13 cellular contexts compared by ENCODE assay signal in genomic region chr12:108693781-108694180, GRCh38. TPM values are rescaled to one million over a fixed set of nuclear protein-coding genes. Genes with fewer than 3 reads are reported as not detected.
A peak's percentile ranks its signal among the peaks of the same experiment; 100 is the strongest.
DNase-seq lines count a peak whose midpoint lies in the region; ATAC-seq and TF ChIP-seq lines count a peak whose summit lies in the region.
"Had no signal": no experiment of that assay in that cellular context is flagged by ENCODE, and none has a peak within 500 bp of the region (broad histone marks: within the 10 kb centered on the region; RNA-seq: fewer than 3 reads in every experiment).

No MANE protein-coding gene starts in this region.

- peaks cover 73% of the 10 kb centered on the region for H3K4me1 Mint-ChIP-seq in activated CD4-positive, alpha-beta T cell treated with anti-CD3 and anti-CD28 coated beads, Interleukin-2, amount 10 ng/mL, durations not matched to agents 7 days and 5 days
- H3K4me1 Mint-ChIP-seq in stimulated activated effector memory CD8-positive, alpha-beta T cell treated with anti-CD3 and anti-CD28 coated beads, Interleukin-12 subunit alpha, Interleukin-12 subunit beta, amount 100 ng/mL, for 72 hours = peaks cover 66% of the 10 kb centered on the region

- POLR2A ChIA-PET in activated CD4-positive, alpha-beta T cell treated with anti-CD3 and anti-CD28 coated beads, Interleukin-2, amount 10 ng/mL, durations not matched to agents 7 days and 5 days (lab: Charles Lee) = no interaction called here

- H3K9me3 Mint-ChIP-seq in activated CD4-positive, alpha-beta T cell treated with anti-CD3 and anti-CD28 coated beads, Interleukin-2, amount 10 ng/mL, durations not matched to agents 7 days and 5 days = no peaks in the 10 kb centered on the region
- no peaks in the 10 kb centered on the region for H3K9me3 Mint-ChIP-seq in stimulated activated effector memory CD8-positive, alpha-beta T cell treated with anti-CD3 and anti-CD28 coated beads, Interleukin-12 subunit alpha, Interleukin-12 subunit beta, amount 100 ng/mL, for 72 hours

- no peak for DNase-seq in activated CD4-positive, alpha-beta T cell treated with anti-CD3 and anti-CD28 coated beads, Interleukin-2, amount 10 ng/mL, durations not matched to agents 7 days and 5 days
- DNase-seq in activated CD4-positive, alpha-beta T cell treated with anti-CD3 and anti-CD28 coated beads for 1 hour = no peak
- no peak for DNase-seq in RWPE2 (ENCODE audit: low spot score)
- no peak for DNase-seq in right cardiac atrium
- no peak for DNase-seq in stimulated activated effector memory CD8-positive, alpha-beta T cell treated with anti-CD3 and anti-CD28 coated beads, Interleukin-12 subunit alpha, Interleukin-12 subunit beta, amount 100 ng/mL, for 72 hours (ENCODE audit: low spot score in 2 of 2)
- DNase-seq in OCI-M1 (lab: John Stamatoyannopoulos, UW) = no peak
- no peak for DNase-seq in SIG-M5 (lab: John Stamatoyannopoulos, UW)
- no peak for DNase-seq in iPS-NIHi11 (ENCODE audit: low spot score)
- DNase-seq: GDM1, NCI-H187, Peyer's patch, testis had no signal

- H3K4me1 ChIP-seq in RWPE2 (ENCODE audit: insufficient read depth, poor library complexity, severe bottlenecking) = peaks cover 77% of the 10 kb centered on the region
- peaks cover 25% of the 10 kb centered on the region for H3K4me1 ChIP-seq in right cardiac atrium (ENCODE audit: control insufficient read depth, insufficient read depth, low read length)

- WGBS in right cardiac atrium = 90% methylated on average over 8 of the region's 8 CpGs

- ATAC-seq in RWPE2 (ENCODE audit: low read depth) = no peak
- ATAC-seq in right cardiac atrium = no peak
- ATAC-seq in stimulated activated effector memory CD8-positive, alpha-beta T cell treated with anti-CD3 and anti-CD28 coated beads, Interleukin-12 subunit alpha, Interleukin-12 subunit beta, amount 100 ng/mL, for 72 hours = no peak

- intact Hi-C loops in right cardiac atrium (cut with DNase I) = loop anchor here in 1 of 4 donors (5.0 kb wide), 1 partner anchor 34 kb away; no protein-coding TSS in a partner anchor

- H3K36me3 ChIP-seq in RWPE2 (ENCODE audit: low read depth) = peaks cover 27% of the 10 kb centered on the region

- CTCF ChIA-PET in activated CD4-positive, alpha-beta T cell treated with anti-CD3 and anti-CD28 coated beads, Interleukin-2, amount 10 ng/mL, durations not matched to agents 7 days and 5 days (lab: Charles Lee) = interaction anchor here (0.9 to 1.4 kb wide), 3 partner anchors 10 to 67 kb away, joined by 3 to 4 read pairs (median 3); no protein-coding TSS in a partner anchor

- peaks cover 14% of the 10 kb centered on the region for H3K36me3 Mint-ChIP-seq in activated CD4-positive, alpha-beta T cell treated with anti-CD3 and anti-CD28 coated beads, Interleukin-2, amount 10 ng/mL, durations not matched to agents 7 days and 5 days (ENCODE audit: low read depth)
- peaks cover 7% of the 10 kb centered on the region for H3K36me3 Mint-ChIP-seq in stimulated activated effector memory CD8-positive, alpha-beta T cell treated with anti-CD3 and anti-CD28 coated beads, Interleukin-12 subunit alpha, Interleukin-12 subunit beta, amount 100 ng/mL, for 72 hours

- H3K27ac Mint-ChIP-seq in activated CD4-positive, alpha-beta T cell treated with anti-CD3 and anti-CD28 coated beads, Interleukin-2, amount 10 ng/mL, durations not matched to agents 7 days and 5 days = peak overlapping the region; percentile 76
- peak overlapping the region; percentile 14 for H3K27ac Mint-ChIP-seq in stimulated activated effector memory CD8-positive, alpha-beta T cell treated with anti-CD3 and anti-CD28 coated beads, Interleukin-12 subunit alpha, Interleukin-12 subunit beta, amount 100 ng/mL, for 72 hours

- no peaks in the 10 kb centered on the region for H3K27me3 ChIP-seq in RWPE2 (ENCODE audit: insufficient read depth, poor library complexity, severe bottlenecking)
- no peaks in the 10 kb centered on the region for H3K27me3 ChIP-seq in right cardiac atrium (ENCODE audit: control insufficient read depth, insufficient read depth)
- H3K27me3 ChIP-seq: Peyer's patch, testis had no signal

- no peak for TF ChIP-seq CTCF in RWPE2 (IDR thresholded peaks at IDR 0.05; ENCODE audit: poor library complexity, severe bottlenecking)

- H3K4me3 ChIP-seq in RWPE2 (ENCODE audit: severe bottlenecking) (no peak overlapping the region), right cardiac atrium (ENCODE audit: low read length) (no peak overlapping the region)
- H3K4me3 ChIP-seq: Peyer's patch, testis had no signal

- H3K27me3 Mint-ChIP-seq in activated CD4-positive, alpha-beta T cell treated with anti-CD3 and anti-CD28 coated beads, Interleukin-2, amount 10 ng/mL, durations not matched to agents 7 days and 5 days = no peaks in the 10 kb centered on the region
- H3K27me3 Mint-ChIP-seq: memory B cell had no signal

- H3K4me3 Mint-ChIP-seq in activated CD4-positive, alpha-beta T cell treated with anti-CD3 and anti-CD28 coated beads, Interleukin-2, amount 10 ng/mL, durations not matched to agents 7 days and 5 days = peak overlapping the region; percentile 6
- H3K4me3 Mint-ChIP-seq in stimulated activated effector memory CD8-positive, alpha-beta T cell treated with anti-CD3 and anti-CD28 coated beads, Interleukin-12 subunit alpha, Interleukin-12 subunit beta, amount 100 ng/mL, for 72 hours = peak overlapping the region; percentile 17
- H3K4me3 Mint-ChIP-seq: memory B cell had no signal

- H3K9me3 ChIP-seq in RWPE2 (ENCODE audit: severe bottlenecking) (no peaks in the 10 kb centered on the region), right cardiac atrium (ENCODE audit: control insufficient read depth, low read length) (no peaks in the 10 kb centered on the region)
- H3K9me3 ChIP-seq: Peyer's patch, testis had no signal

- peak overlapping the region; percentile 99 for H3K27ac ChIP-seq in RWPE2 (ENCODE audit: poor library complexity, severe bottlenecking)
- peak overlapping the region; percentile 51 for H3K27ac ChIP-seq in right cardiac atrium (ENCODE audit: low read length)

RNA-seq across cellular contexts. Expression of gene CORO1C, which starts 37.5 kb away (rescaled TPM):
- 10 to 100 TPM; 38.5 to 41.3 TPM for total RNA-seq in activated CD4-positive, alpha-beta T cell treated with anti-CD3 and anti-CD28 coated beads, Interleukin-2, amount 10 ng/mL, durations not matched to agents 7 days and 5 days
- total RNA-seq in right cardiac atrium = 100 to 1,000 TPM in 2 of 4 donors, 10 to 100 TPM in 2; 85.1 to 122 (median 93.6) TPM
- 24.8 TPM for polyA plus RNA-seq in right cardiac atrium
